Comparison of ENCODE assay signal across 8 cellular contexts in the genomic region with DNA sequence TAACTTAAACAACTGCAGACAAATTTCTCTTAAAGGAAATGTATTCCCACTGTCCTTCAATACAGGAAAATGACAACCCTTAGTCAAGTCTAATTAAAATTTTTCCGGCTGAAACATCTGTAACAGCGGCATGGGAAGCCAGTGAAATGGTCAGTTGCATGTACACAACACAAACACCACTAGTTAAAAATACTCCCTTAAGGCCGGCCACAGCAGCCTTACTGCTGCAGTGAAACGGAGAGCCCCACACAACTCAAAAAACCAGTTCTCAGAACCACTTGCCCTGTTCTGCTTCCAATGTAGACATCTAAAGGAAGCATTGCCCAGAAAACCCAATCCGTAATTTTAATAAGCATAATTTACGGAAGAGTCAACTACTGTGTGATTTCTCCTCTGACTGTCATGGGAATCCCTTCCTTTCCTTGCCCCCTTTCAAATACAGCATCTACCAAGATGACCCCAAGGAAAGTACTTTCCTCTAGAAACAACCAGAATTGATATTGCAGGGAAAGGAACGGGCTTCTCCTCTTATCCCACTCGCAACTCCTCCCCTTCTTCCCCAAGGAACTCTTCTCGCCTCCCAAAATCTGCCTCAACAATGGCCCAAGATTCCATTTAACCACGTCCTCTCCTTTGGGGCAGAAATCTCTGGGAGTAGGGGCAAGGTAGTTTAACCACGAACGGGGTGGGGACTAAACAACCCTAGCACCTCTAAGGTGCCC. TPM values are rescaled to one million over a fixed set of nuclear protein-coding genes. Genes with fewer than 3 reads are reported as not detected.
DNase-seq lines count a peak whose midpoint lies in the region; ATAC-seq and TF ChIP-seq lines count a peak whose summit lies in the region.

No MANE protein-coding gene starts in this region.

- H3K9me3 ChIP-seq in BLaER1: no peaks in the 10 kb centered on the region
- H3K9me3 ChIP-seq in PC-3 (ENCODE audit: low read length): no peaks in the 10 kb centered on the region
- H3K9me3 ChIP-seq in fibroblast of lung (ENCODE audit: control insufficient read depth, insufficient read depth, low read depth, low read length): no peaks in the 10 kb centered on the region
- H3K9me3 ChIP-seq in ovary: no peaks in the 10 kb centered on the region

- no peak for TF ChIP-seq CTCF in PC-3 (conservative IDR thresholded peaks at IDR 0.05; ENCODE audit: low read depth, low read length)
- TF ChIP-seq CTCF in fibroblast of lung (conservative IDR thresholded peaks at IDR 0.05 in 1 of 2, IDR thresholded peaks at IDR 0.05 in 1 of 2; ENCODE audit: low read depth in 1 of 2, low read length in 2 of 2): no peak
- TF ChIP-seq CTCF in ovary (IDR thresholded peaks at IDR 0.05): no peak

- POLR2A ChIA-PET in PC-3 (lab: Charles Lee; ENCODE audit: unreplicated experiment): no interaction called here

- H3K36me3 ChIP-seq in BLaER1 (no peaks in the 10 kb centered on the region), PC-3 (ENCODE audit: low read depth, low read length) (no peaks in the 10 kb centered on the region), fibroblast of lung (ENCODE audit: control insufficient read depth, insufficient read depth, low read length) (no peaks in the 10 kb centered on the region), ovary (no peaks in the 10 kb centered on the region)

- H3K79me2 ChIP-seq in PC-3 (ENCODE audit: low read length): no peaks in the 10 kb centered on the region
- peaks cover 64% of the 10 kb centered on the region for H3K79me2 ChIP-seq in fibroblast of lung (ENCODE audit: control insufficient read depth, insufficient read depth, low read length)

- H3K4me1 ChIP-seq in BLaER1: peaks cover 20% of the 10 kb centered on the region
- H3K4me1 ChIP-seq in PC-3 (ENCODE audit: insufficient read depth, low read length): peaks cover 17% of the 10 kb centered on the region
- H3K4me1 ChIP-seq in fibroblast of lung (ENCODE audit: control insufficient read depth, extremely low read depth, insufficient read depth, low read length): peaks cover 11% of the 10 kb centered on the region
- H3K4me1 ChIP-seq in ovary (ENCODE audit: insufficient read depth): peaks cover 5% of the 10 kb centered on the region

- intact Hi-C loops in PC-3 (cut with micrococcal nuclease): loop anchor here (2.0 to 10.0 kb wide), 4 partner anchors 61 to 179 kb away; no protein-coding TSS in a partner anchor
- intact Hi-C loops in ovary (cut with DNase I): loop anchor here in 3 of 4 donors (5.0 to 10.0 kb wide), 5 partner anchors 109 to 287 kb away; no protein-coding TSS in a partner anchor

- no peaks in the 10 kb centered on the region for H3K9me2 ChIP-seq in PC-3 (replicated peaks; ENCODE audit: low read length)

- H3K27ac ChIP-seq in BLaER1 (no peak overlapping the region), PC-3 (ENCODE audit: low read length) (no peak overlapping the region), fibroblast of lung (ENCODE audit: insufficient read depth, low read length) (peak overlapping the region; percentile 93), ovary (peak overlapping the region; percentile 74 to 86)

- H3K27me3 ChIP-seq in BLaER1 (peaks cover 58% of the 10 kb centered on the region), PC-3 (ENCODE audit: low read length) (no peaks in the 10 kb centered on the region), fibroblast of lung (ENCODE audit: control insufficient read depth, insufficient read depth, low read length) (no peaks in the 10 kb centered on the region), ovary (no peaks in the 10 kb centered on the region)

- ATAC-seq in PC-3 (peak; percentile 11; the same call in 1 of the 2 replicates), HG03342 (IDR thresholded peaks at IDR 0.05; ENCODE audit: unreplicated experiment) (no peak), GM21528 (IDR thresholded peaks at IDR 0.05; ENCODE audit: low FRiP score, unreplicated experiment) (no peak)

- CTCF ChIA-PET in PC-3 (lab: Charles Lee): no interaction called here

- H2AFZ ChIP-seq in PC-3 (ENCODE audit: low read length) (peak overlapping the region; percentile 91), fibroblast of lung (ENCODE audit: low read length) (peak overlapping the region; percentile 56)

- peak overlapping the region; percentile 71 for H3K4me3 ChIP-seq in BLaER1
- peak overlapping the region; percentile 69 for H3K4me3 ChIP-seq in PC-3 (ENCODE audit: low read length)
- peak overlapping the region; percentile 93 to 98 (median 96) for H3K4me3 ChIP-seq in fibroblast of lung (replicated peaks in 1 of 4; ENCODE audit: control extremely low read depth in 1 of 4, insufficient read depth in 1 of 4, low read depth in 3 of 4, low read length in 4 of 4)
- peak overlapping the region; percentile 93 for H3K4me3 ChIP-seq in ovary

- DNase-seq in PC-3: peak; percentile 4
- peak; percentile 26 to 45 for DNase-seq in fibroblast of lung (ENCODE audit: low read depth in 2 of 2)
- DNase-seq in ovary: no peak
- no peak for DNase-seq in activated CD4-positive, alpha-beta T cell treated with anti-CD3 and anti-CD28 coated beads for 48 hours
- no peak for DNase-seq in iPS-NIHi7 (ENCODE audit: extremely low spot score)

- H3K9ac ChIP-seq in BLaER1: no peak overlapping the region
- peak overlapping the region; percentile 61 for H3K9ac ChIP-seq in PC-3 (ENCODE audit: low read length)
- H3K9ac ChIP-seq in fibroblast of lung (ENCODE audit: insufficient read depth, low read length): peak overlapping the region; percentile 94

- H3F3A ChIP-seq in PC-3 (ENCODE audit: low read length, unreplicated experiment): no peaks in the 10 kb centered on the region

- TF ChIP-seq POLR2A in ovary (IDR thresholded peaks at IDR 0.05): no peak

- no peak for TF ChIP-seq EP300 in ovary (IDR thresholded peaks at IDR 0.05)

- 2 to 3% (median 2%) methylated on average over 12 of the region's 12 CpGs for WGBS in ovary, 3 donors

- H3K4me2 ChIP-seq in BLaER1 (peak overlapping the region; percentile 98), PC-3 (ENCODE audit: low read length) (peak overlapping the region; percentile 89), fibroblast of lung (ENCODE audit: extremely low read depth, insufficient read depth, low read length) (peak overlapping the region; percentile 73)

- H4K20me1 ChIP-seq in BLaER1 (peaks cover 31% of the 10 kb centered on the region), PC-3 (ENCODE audit: low read length) (no peaks in the 10 kb centered on the region), fibroblast of lung (ENCODE audit: control insufficient read depth, extremely low read depth, insufficient read depth, low read length) (no peaks in the 10 kb centered on the region)

- BruUV-seq in PC-3 (replicated peaks; lab: Mats Ljungman, UMichigan): TSS peak; percentile 38

RNA-seq across cellular contexts. Expression of gene FBN1, which starts 1.6 kb away (rescaled TPM):
- total RNA-seq in PC-3 (2014; rRNA removed) (6.7 and 7.4 TPM in 2 replicates), fibroblast of lung (260 and 446 TPM in 2 replicates), ovary (100 to 1,000 TPM in 3 of 7 donors, 10 to 100 TPM in 4; 62.5 to 143 (median 97.4) TPM)
- polyA plus RNA-seq in fibroblast of lung (243 and 368 TPM in 2 replicates), ovary (100 to 1,000 TPM in 1 of 2 donors, 10 to 100 TPM in 1; 82.2 to 159 TPM)
- polyA plus RNA-seq in fibroblast of lung (2012): 144 and 241 TPM in 2 replicates
- 316 and 342 TPM in 2 replicates for polyA minus RNA-seq in fibroblast of lung (ENCODE audit: low replicate concordance)

Comparison
In these comparisons a context has a peak if more than half of its experiments do, and no peak if none do; other contexts are left out.
1. H3K27ac ChIP-seq: peak in fibroblast of lung (single experiment) and ovary (2 of 2); none in BLaER1 (single experiment) and PC-3 (single experiment).
2. DNase-seq: peak in PC-3 (single experiment) and fibroblast of lung (2 of 2); none in ovary (0 of 5), activated CD4-positive, alpha-beta T cell treated with anti-CD3 and anti-CD28 coated beads for 48 hours (single experiment) and iPS-NIHi7 (single experiment).
3. Peak in every context shown above with its lines, with median percentiles within 50 percentile points of each other: H3K4me2 ChIP-seq and H3K4me3 ChIP-seq.